1 cellular context compared by ENCODE assay signal in genomic region chr12:124998705-124999104, GRCh38.
TF ChIP-seq lines count a peak whose summit lies in the region.

No MANE protein-coding gene starts in this region.

TF ChIP-seq in K562, 482 proteins besides CTCF, POLR2A, EP300 and RAD21:
- no peak for TF ChIP-seq MED1 (CRISPR knock-in tag; IDR thresholded peaks at IDR 0.05; ENCODE audit: borderline replicate concordance)
- peak; percentile 70 for TF ChIP-seq ZNF121 (CRISPR knock-in tag; conservative IDR thresholded peaks at IDR 0.05)
TF ChIP-seq in K562: peak in this region for 1.
